12 cellular contexts compared by ENCODE assay signal in the genomic region with DNA sequence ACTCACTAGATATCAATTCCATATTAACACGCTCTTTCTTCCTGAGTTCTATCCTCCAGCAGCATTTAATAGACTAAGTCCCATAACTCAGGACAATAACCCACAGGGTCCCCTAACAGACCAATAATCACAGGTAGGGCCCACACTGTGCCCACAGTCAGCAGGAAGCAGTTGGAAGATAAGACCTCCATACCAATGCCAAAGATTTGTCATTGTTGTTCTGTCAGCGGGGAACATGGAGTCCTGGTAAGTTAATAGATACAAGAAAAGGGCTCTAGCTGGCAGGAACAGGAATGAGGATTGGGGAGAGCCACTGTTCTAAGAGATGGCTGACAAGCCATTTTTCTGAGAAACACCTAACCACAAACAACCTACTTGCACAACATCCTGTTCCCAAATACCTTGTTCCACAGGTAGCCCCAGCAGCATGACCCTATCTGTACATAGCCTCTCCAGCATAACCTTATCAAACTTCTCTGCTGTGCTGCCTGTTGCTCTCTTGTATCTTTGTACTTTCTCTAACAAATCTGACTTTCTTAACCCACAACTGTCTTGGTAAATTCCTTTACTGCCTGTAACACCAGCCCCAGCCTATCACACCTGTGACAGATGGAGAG.
DNase-seq lines count a peak whose midpoint lies in the region; ATAC-seq lines count a peak whose summit lies in the region.
"Had no signal": no experiment of that assay in that cellular context is flagged by ENCODE, and none has a peak within 500 bp of the region (broad histone marks: within the 10 kb centered on the region; RNA-seq: fewer than 3 reads in every experiment).

No MANE protein-coding gene starts in this region.

- peaks cover 7% of the 10 kb centered on the region for H3K27me3 Mint-ChIP-seq in activated naive CD4-positive, alpha-beta T cell treated with anti-CD3 and anti-CD28 coated beads, Interleukin-2, amount 10 ng/mL, durations not matched to agents 7 days and 5 days
- H3K27me3 Mint-ChIP-seq in T-helper 1 cell treated with Interleukin-12 subunit alpha and Interleukin-12 subunit beta and Interleukin-4 antibody, amounts not matched to agents 30 μg/mL and 1 μg/mL, for 36 hours (ENCODE audit: low read depth): peaks cover 8% of the 10 kb centered on the region
- H3K27me3 Mint-ChIP-seq: B cell had no signal

- peak; percentile 29 for DNase-seq in activated naive CD4-positive, alpha-beta T cell treated with anti-CD3 and anti-CD28 coated beads, Interleukin-2, amount 10 ng/mL, durations not matched to agents 7 days and 5 days
- no peak for DNase-seq in activated naive CD4-positive, alpha-beta T cell treated with anti-CD3 and anti-CD28 coated beads, Interleukin-2, amount 50 U/mL, for 72 hours (ENCODE audit: low spot score in 2 of 2)
- DNase-seq in NCI-H146 (lab: John Stamatoyannopoulos, UW) (peak; percentile 7), T1000 (lab: John Stamatoyannopoulos, UW) (no peak)
- DNase-seq: Calu3; CD8-positive, alpha-beta T cell; DMS79 treated with DMSO at 0.1 percent for 48 hours; GF-D8; H9 had no signal

- peaks cover 38% of the 10 kb centered on the region for H3K4me1 Mint-ChIP-seq in activated naive CD4-positive, alpha-beta T cell treated with anti-CD3 and anti-CD28 coated beads, Interleukin-2, amount 10 ng/mL, durations not matched to agents 7 days and 5 days
- H3K4me1 Mint-ChIP-seq in T-helper 1 cell treated with Interleukin-12 subunit alpha and Interleukin-12 subunit beta and Interleukin-4 antibody, amounts not matched to agents 30 μg/mL and 1 μg/mL, for 36 hours (ENCODE audit: low read depth): peaks cover 20% of the 10 kb centered on the region
- H3K4me1 Mint-ChIP-seq: B cell, H9 had no signal

- peaks cover 14% of the 10 kb centered on the region for H3K36me3 Mint-ChIP-seq in activated naive CD4-positive, alpha-beta T cell treated with anti-CD3 and anti-CD28 coated beads, Interleukin-2, amount 10 ng/mL, durations not matched to agents 7 days and 5 days
- H3K36me3 Mint-ChIP-seq in activated naive CD4-positive, alpha-beta T cell treated with anti-CD3 and anti-CD28 coated beads, Interleukin-2, amount 50 U/mL, for 72 hours: no peaks in the 10 kb centered on the region
- H3K36me3 Mint-ChIP-seq in T-helper 1 cell treated with Interleukin-12 subunit alpha and Interleukin-12 subunit beta and Interleukin-4 antibody, amounts not matched to agents 30 μg/mL and 1 μg/mL, for 36 hours (ENCODE audit: low read depth): peaks cover 2% of the 10 kb centered on the region
- H3K36me3 Mint-ChIP-seq: CD8-positive, alpha-beta T cell had no signal

- H3K9me3 Mint-ChIP-seq in activated naive CD4-positive, alpha-beta T cell treated with anti-CD3 and anti-CD28 coated beads, Interleukin-2, amount 10 ng/mL, durations not matched to agents 7 days and 5 days: peaks cover 10% of the 10 kb centered on the region
- H3K9me3 Mint-ChIP-seq in activated naive CD4-positive, alpha-beta T cell treated with anti-CD3 and anti-CD28 coated beads, Interleukin-2, amount 50 U/mL, for 72 hours: peaks cover 4 to 6% of the 10 kb centered on the region in 2 donors
- H3K9me3 Mint-ChIP-seq in T-helper 1 cell treated with Interleukin-12 subunit alpha and Interleukin-12 subunit beta and Interleukin-4 antibody, amounts not matched to agents 30 μg/mL and 1 μg/mL, for 36 hours: peaks cover 5% of the 10 kb centered on the region
- H3K9me3 Mint-ChIP-seq: CD8-positive, alpha-beta T cell had no signal

- no peak for ATAC-seq in activated naive CD4-positive, alpha-beta T cell treated with anti-CD3 and anti-CD28 coated beads, Interleukin-2, amount 50 U/mL, for 72 hours
- ATAC-seq in GM19023 (IDR thresholded peaks at IDR 0.05; ENCODE audit: unreplicated experiment): no peak
- ATAC-seq: CD8-positive, alpha-beta T cell had no signal

- CTCF ChIA-PET in activated naive CD4-positive, alpha-beta T cell treated with anti-CD3 and anti-CD28 coated beads, Interleukin-2, amount 10 ng/mL, durations not matched to agents 7 days and 5 days (lab: Charles Lee): no interaction called here

- no peak overlapping the region for H3K4me3 Mint-ChIP-seq in activated naive CD4-positive, alpha-beta T cell treated with anti-CD3 and anti-CD28 coated beads, Interleukin-2, amount 10 ng/mL, durations not matched to agents 7 days and 5 days
- H3K4me3 Mint-ChIP-seq in T-helper 1 cell treated with Interleukin-12 subunit alpha and Interleukin-12 subunit beta and Interleukin-4 antibody, amounts not matched to agents 30 μg/mL and 1 μg/mL, for 36 hours: peak overlapping the region; percentile 12
- H3K4me3 Mint-ChIP-seq: B cell; CD8-positive, alpha-beta T cell; H9 had no signal

- H3K27ac Mint-ChIP-seq in activated naive CD4-positive, alpha-beta T cell treated with anti-CD3 and anti-CD28 coated beads, Interleukin-2, amount 10 ng/mL, durations not matched to agents 7 days and 5 days: peak overlapping the region; percentile 85
- H3K27ac Mint-ChIP-seq in activated naive CD4-positive, alpha-beta T cell treated with anti-CD3 and anti-CD28 coated beads, Interleukin-2, amount 50 U/mL, for 72 hours: peak overlapping the region in 1 of 2 donors; percentile 34
- H3K27ac Mint-ChIP-seq in T-helper 1 cell treated with Interleukin-12 subunit alpha and Interleukin-12 subunit beta and Interleukin-4 antibody, amounts not matched to agents 30 μg/mL and 1 μg/mL, for 36 hours: peak overlapping the region; percentile 21
- H3K27ac Mint-ChIP-seq: B cell; CD8-positive, alpha-beta T cell; H9 had no signal

Comparison
In these comparisons a context has a peak if more than half of its experiments do, and no peak if none do; other contexts are left out.
1. DNase-seq: peak in activated naive CD4-positive, alpha-beta T cell treated with anti-CD3 and anti-CD28 coated beads, Interleukin-2, amount 10 ng/mL, durations not matched to agents 7 days and 5 days (single experiment) and NCI-H146 (single experiment); none in activated naive CD4-positive, alpha-beta T cell treated with anti-CD3 and anti-CD28 coated beads, Interleukin-2, amount 50 U/mL, for 72 hours (0 of 2) and T1000 (single experiment).